Comparison of ENCODE assay signal across 8 cellular contexts in genomic region chr6:170292778-170293164, GRCh38. TPM values are rescaled to one million over a fixed set of nuclear protein-coding genes. Genes with fewer than 3 reads are reported as not detected.
DNase-seq lines count a peak whose midpoint lies in the region; ATAC-seq and TF ChIP-seq lines count a peak whose summit lies in the region.

No MANE protein-coding gene starts in this region.

- no peak overlapping the region for H3K4me2 ChIP-seq in mesenchymal stem cell (ENCODE audit: low read length, poor library complexity, severe bottlenecking)

- DNase-seq in CD14-positive monocyte (ENCODE audit: low spot score), result peak; percentile 16
- no peak for DNase-seq in adrenal gland
- peak; percentile 41 for DNase-seq in mesenteric fat pad (ENCODE audit: low spot score)
- no peak for DNase-seq in mesenchymal stem cell
- no peak for DNase-seq in omental fat pad (ENCODE audit: low spot score)

- peaks cover 11 to 27% of the 10 kb centered on the region in 2 donors for H3K36me3 Mint-ChIP-seq in CD14-positive monocyte

- no peak overlapping the region for H2BK15ac ChIP-seq in mesenchymal stem cell (ENCODE audit: low read depth, poor library complexity, severe bottlenecking)

- no peak overlapping the region for H3K4ac ChIP-seq in mesenchymal stem cell (ENCODE audit: low read depth in 1 of 2, low read length in 2 of 2)

- H3K36me3 ChIP-seq in HUES64 (ENCODE audit: insufficient read depth, low read length) (no peaks in the 10 kb centered on the region), adrenal gland (replicated peaks in 1 of 2) (no peaks in the 10 kb centered on the region), mesenchymal stem cell (ENCODE audit: control insufficient read depth in 1 of 2, insufficient read depth in 2 of 2, low read depth in 1 of 2, low read length in 2 of 2) (no peaks in the 10 kb centered on the region)

- WGBS in HUES64, result 2% methylated on average over 4 of the region's 4 CpGs
- WGBS in adrenal gland, 4 donors, result 13 to 43% (median 34%) methylated on average over 1 to 4 of the region's 4 CpGs
- WGBS in mesenchymal stem cell, result 12% methylated on average over 4 of the region's 4 CpGs

- H3K18ac ChIP-seq in mesenchymal stem cell (ENCODE audit: low read depth in 1 of 2, low read length in 2 of 2), result no peak overlapping the region

- H3K9me3 ChIP-seq in HUES64 (ENCODE audit: insufficient read depth, low read depth, low read length) (no peaks in the 10 kb centered on the region), adrenal gland (replicated peaks in 1 of 3) (no peaks in the 10 kb centered on the region), mesenchymal stem cell (ENCODE audit: control insufficient read depth, low read length) (no peaks in the 10 kb centered on the region)

- H2BK5ac ChIP-seq in mesenchymal stem cell (ENCODE audit: low read depth, low read length, poor library complexity, severe bottlenecking), result no peak overlapping the region

- peak overlapping the region; percentile 28 to 87 for H3K4me3 Mint-ChIP-seq in CD14-positive monocyte

- H3K4me1 Mint-ChIP-seq in CD14-positive monocyte, result peaks cover 49% of the 10 kb centered on the region

- H3K14ac ChIP-seq in mesenchymal stem cell (ENCODE audit: low read length in 2 of 2), result no peak overlapping the region

- H3K4me1 ChIP-seq in HUES64 (ENCODE audit: insufficient read depth, low read length) (peaks cover 49% of the 10 kb centered on the region), adrenal gland (replicated peaks in 1 of 2) (peaks cover 33 to 52% of the 10 kb centered on the region in 2 donors), mesenchymal stem cell (ENCODE audit: control insufficient read depth, insufficient read depth, low read depth, low read length) (peaks cover 59% of the 10 kb centered on the region)

- intact Hi-C loops in CD14-positive monocyte (cut with micrococcal nuclease), result no loop called here
- intact Hi-C loops in adrenal gland (cut with DNase I), result no loop called here

- ATAC-seq in HG02759 (IDR thresholded peaks at IDR 0.05; ENCODE audit: unreplicated experiment) (no peak), GM21825 (IDR thresholded peaks at IDR 0.05; ENCODE audit: unreplicated experiment) (no peak), omental fat pad (ENCODE audit: low FRiP score) (no peak)

- H2AK5ac ChIP-seq in mesenchymal stem cell (ENCODE audit: low read length, severe bottlenecking), result no peak overlapping the region

- H3K27ac Mint-ChIP-seq in CD14-positive monocyte, result peak overlapping the region in 3 of 7 donors; percentile 27 to 57 (median 35)

- H2BK120ac ChIP-seq in mesenchymal stem cell (ENCODE audit: low read depth, low read length), result no peak overlapping the region

- no peak overlapping the region for H2BK12ac ChIP-seq in mesenchymal stem cell (ENCODE audit: low read length in 2 of 2)

- H3K27ac ChIP-seq in HUES64 (ENCODE audit: low read depth, low read length), result no peak overlapping the region
- peak overlapping the region in 1 of 5 donors; percentile 78 for H3K27ac ChIP-seq in adrenal gland
- no peak overlapping the region for H3K27ac ChIP-seq in mesenchymal stem cell (ENCODE audit: low read length, poor library complexity, severe bottlenecking)

- H3K27me3 Mint-ChIP-seq in CD14-positive monocyte (ENCODE audit: low read depth in 3 of 3), result peaks cover 80 to 96% (median 87%) of the 10 kb centered on the region in 3 donors

- H3K4me3 ChIP-seq in HUES64 (ENCODE audit: low read length), result peak overlapping the region; percentile 59; the same call in 1 of the 2 replicates
- H3K4me3 ChIP-seq in adrenal gland, result no peak overlapping the region
- H3K4me3 ChIP-seq in mesenchymal stem cell (ENCODE audit: insufficient read depth in 1 of 2, low read depth in 1 of 2, low read length in 2 of 2), result peak overlapping the region in 1 of 2 experiments; percentile 75

- TF ChIP-seq CTCF in CD14-positive monocyte (IDR thresholded peaks at IDR 0.05) (no peak), adrenal gland (IDR thresholded peaks at IDR 0.05) (peak in 4 of 6 experiments; percentile 14 to 32 (median 20)), omental fat pad (IDR thresholded peaks at IDR 0.05) (no peak)

- H3K9ac ChIP-seq in HUES64 (ENCODE audit: low read depth, low read length) (no peak overlapping the region), mesenchymal stem cell (ENCODE audit: low read length) (no peak overlapping the region)

- H3K79me1 ChIP-seq in mesenchymal stem cell (replicated peaks; ENCODE audit: low read length, poor library complexity, severe bottlenecking), result no peaks in the 10 kb centered on the region

- H3K23ac ChIP-seq in mesenchymal stem cell (ENCODE audit: low read length in 2 of 2), result no peak overlapping the region

- H3K27me3 ChIP-seq in HUES64 (ENCODE audit: insufficient read depth, low read length), result peaks cover 99% of the 10 kb centered on the region
- H3K27me3 ChIP-seq in adrenal gland, result peaks cover 34% of the 10 kb centered on the region
- H3K27me3 ChIP-seq in mesenchymal stem cell (ENCODE audit: control insufficient read depth in 1 of 2, insufficient read depth in 1 of 2, low read length in 2 of 2), result peaks cover 67 to 90% of the 10 kb centered on the region in 2 experiments

- no peak overlapping the region for H4K91ac ChIP-seq in mesenchymal stem cell (ENCODE audit: low read length)

- H3K9me3 Mint-ChIP-seq in CD14-positive monocyte, result peaks cover 0 to 44% (median 22%) of the 10 kb centered on the region in 7 donors

- H2AFZ ChIP-seq in mesenchymal stem cell (ENCODE audit: low read depth, low read length), result no peak overlapping the region

- TF ChIP-seq POLR2A in adrenal gland (IDR thresholded peaks at IDR 0.05), result no peak

- H4K8ac ChIP-seq in mesenchymal stem cell (ENCODE audit: low read length), result no peak overlapping the region

RNA-seq across cellular contexts. Expression of gene DLL1, which starts 1.9 kb away (rescaled TPM):
- polyA plus RNA-seq in CD14-positive monocyte (not detected), adrenal gland (1 to 10 TPM in 2 of 3 donors, under 1 TPM in 1; 0.75 to 9.4 (median 7.9) TPM)
- polyA plus RNA-seq in HUES64 (2013, experiment 1 of 2), result 3.2 TPM
- polyA plus RNA-seq in HUES64 (2013, experiment 2 of 2), result 6.8 TPM
- total RNA-seq in adrenal gland (10 to 100 TPM in 2 of 8 donors, 1 to 10 TPM in 6; 3.8 to 13.3 (median 7.7) TPM), mesenteric fat pad (23.8 TPM), omental fat pad (10 to 100 TPM in 3 of 4 donors, 1 to 10 TPM in 1; 7.3 to 16.6 (median 12.4) TPM)
- polyA plus RNA-seq in mesenchymal stem cell (2013, experiment 1 of 2), result 2.9 TPM
- polyA plus RNA-seq in mesenchymal stem cell (2013, experiment 2 of 2), result 2.3 TPM

RNA-seq across cellular contexts. Expression of gene FAM120B, which starts 13.8 kb away (rescaled TPM):
- polyA plus RNA-seq in CD14-positive monocyte (10 to 100 TPM; 11.2 to 20.2 TPM), adrenal gland (10 to 100 TPM; 12.4 to 42.0 (median 15.0) TPM)
- 10.7 TPM for polyA plus RNA-seq in HUES64 (2013, experiment 1 of 2)
- polyA plus RNA-seq in HUES64 (2013, experiment 2 of 2), result 12.1 TPM
- total RNA-seq in adrenal gland (10 to 100 TPM; 18.6 to 34.9 (median 27.5) TPM), mesenteric fat pad (27.8 TPM), omental fat pad (10 to 100 TPM; 16.8 to 35.0 (median 22.2) TPM)
- polyA plus RNA-seq in mesenchymal stem cell (2013, experiment 1 of 2), result 17.6 TPM
- 17.4 TPM for polyA plus RNA-seq in mesenchymal stem cell (2013, experiment 2 of 2)

Comparison
In these comparisons a context has a peak if more than half of its experiments do, and no peak if none do; other contexts are left out.
1. DNase-seq: peak in CD14-positive monocyte (single experiment) and mesenteric fat pad (single experiment); none in adrenal gland (0 of 7), mesenchymal stem cell (single experiment) and omental fat pad (single experiment).
2. CTCF ChIP-seq: peak in adrenal gland (4 of 6); none in CD14-positive monocyte (single experiment) and omental fat pad (0 of 3).